Comparison of ENCODE assay signal across 1 cellular context in the genomic region with DNA sequence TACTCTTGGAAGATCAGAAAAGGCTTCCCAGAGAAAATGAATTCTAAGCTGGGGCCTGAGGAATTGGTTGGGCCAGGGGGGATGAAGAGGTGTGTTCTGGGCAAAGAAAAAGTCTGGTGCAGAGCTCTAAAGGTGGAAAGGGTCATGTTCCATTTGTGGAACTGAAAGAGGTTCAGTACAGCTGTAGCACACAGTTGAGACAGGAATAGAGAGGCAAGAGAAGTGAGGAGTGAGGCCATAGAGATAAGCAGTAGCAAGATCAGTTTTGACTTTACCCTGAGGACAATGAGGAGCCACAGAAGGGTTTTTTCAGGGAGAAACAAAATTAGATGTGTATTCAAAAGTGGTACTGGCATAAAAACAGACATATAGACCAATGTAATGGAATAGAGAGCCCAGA.
TF ChIP-seq lines count a peak whose summit lies in the region.

No MANE protein-coding gene starts in this region.

TF ChIP-seq in GM12878, 131 proteins besides CTCF, POLR2A, EP300 and RAD21 (continued from another document):
- TF ChIP-seq, protein P1, sequence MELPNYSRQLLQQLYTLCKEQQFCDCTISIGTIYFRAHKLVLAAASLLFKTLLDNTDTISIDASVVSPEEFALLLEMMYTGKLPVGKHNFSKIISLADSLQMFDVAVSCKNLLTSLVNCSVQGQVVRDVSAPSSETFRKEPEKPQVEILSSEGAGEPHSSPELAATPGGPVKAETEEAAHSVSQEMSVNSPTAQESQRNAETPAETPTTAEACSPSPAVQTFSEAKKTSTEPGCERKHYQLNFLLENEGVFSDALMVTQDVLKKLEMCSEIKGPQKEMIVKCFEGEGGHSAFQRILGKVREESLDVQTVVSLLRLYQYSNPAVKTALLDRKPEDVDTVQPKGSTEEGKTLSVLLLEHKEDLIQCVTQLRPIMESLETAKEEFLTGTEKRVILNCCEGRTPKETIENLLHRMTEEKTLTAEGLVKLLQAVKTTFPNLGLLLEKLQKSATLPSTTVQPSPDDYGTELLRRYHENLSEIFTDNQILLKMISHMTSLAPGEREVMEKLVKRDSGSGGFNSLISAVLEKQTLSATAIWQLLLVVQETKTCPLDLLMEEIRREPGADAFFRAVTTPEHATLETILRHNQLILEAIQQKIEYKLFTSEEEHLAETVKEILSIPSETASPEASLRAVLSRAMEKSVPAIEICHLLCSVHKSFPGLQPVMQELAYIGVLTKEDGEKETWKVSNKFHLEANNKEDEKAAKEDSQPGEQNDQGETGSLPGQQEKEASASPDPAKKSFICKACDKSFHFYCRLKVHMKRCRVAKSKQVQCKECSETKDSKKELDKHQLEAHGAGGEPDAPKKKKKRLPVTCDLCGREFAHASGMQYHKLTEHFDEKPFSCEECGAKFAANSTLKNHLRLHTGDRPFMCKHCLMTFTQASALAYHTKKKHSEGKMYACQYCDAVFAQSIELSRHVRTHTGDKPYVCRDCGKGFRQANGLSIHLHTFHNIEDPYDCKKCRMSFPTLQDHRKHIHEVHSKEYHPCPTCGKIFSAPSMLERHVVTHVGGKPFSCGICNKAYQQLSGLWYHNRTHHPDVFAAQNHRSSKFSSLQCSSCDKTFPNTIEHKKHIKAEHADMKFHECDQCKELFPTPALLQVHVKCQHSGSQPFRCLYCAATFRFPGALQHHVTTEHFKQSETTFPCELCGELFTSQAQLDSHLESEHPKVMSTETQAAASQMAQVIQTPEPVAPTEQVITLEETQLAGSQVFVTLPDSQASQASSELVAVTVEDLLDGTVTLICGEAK (IDR thresholded peaks at IDR 0.05; ENCODE audit: borderline replicate concordance): no peak
- TF ChIP-seq, protein P2, sequence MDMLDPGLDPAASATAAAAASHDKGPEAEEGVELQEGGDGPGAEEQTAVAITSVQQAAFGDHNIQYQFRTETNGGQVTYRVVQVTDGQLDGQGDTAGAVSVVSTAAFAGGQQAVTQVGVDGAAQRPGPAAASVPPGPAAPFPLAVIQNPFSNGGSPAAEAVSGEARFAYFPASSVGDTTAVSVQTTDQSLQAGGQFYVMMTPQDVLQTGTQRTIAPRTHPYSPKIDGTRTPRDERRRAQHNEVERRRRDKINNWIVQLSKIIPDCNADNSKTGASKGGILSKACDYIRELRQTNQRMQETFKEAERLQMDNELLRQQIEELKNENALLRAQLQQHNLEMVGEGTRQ (IDR thresholded peaks at IDR 0.05; ENCODE audit: borderline replicate concordance, low read depth, low read length): no peak
- TF ChIP-seq ZNF274 (IDR thresholded peaks at IDR 0.05; ENCODE audit: insufficient read depth, insufficient read length) (no peak), MYC (IDR thresholded peaks at IDR 0.05; ENCODE audit: insufficient read depth, insufficient read length, insufficient replicate concordance, low read length, severe bottlenecking) (no peak), NFYA (IDR thresholded peaks at IDR 0.05; ENCODE audit: borderline replicate concordance, low read depth, low read length) (no peak), JUNB (IDR thresholded peaks at IDR 0.05) (no peak), EGR1 (IDR thresholded peaks at IDR 0.05; ENCODE audit: borderline replicate concordance in 1 of 2, low read depth in 2 of 2, low read length in 2 of 2) (no peak), TCF12 (IDR thresholded peaks at IDR 0.05; ENCODE audit: low read depth, low read length) (no peak), SUPT20H (IDR thresholded peaks at IDR 0.05; ENCODE audit: borderline replicate concordance, control insufficient read depth, low read depth, low read length) (no peak), ASH2L (IDR thresholded peaks at IDR 0.05; ENCODE audit: borderline replicate concordance, low read depth) (no peak), IRF4 (IDR thresholded peaks at IDR 0.05; ENCODE audit: low read depth, low read length) (peak; percentile 36; the same call in 1 of the 2 replicates), SRF (IDR thresholded peaks at IDR 0.05; ENCODE audit: low read depth in 2 of 2, low read length in 2 of 2) (no peak), ESRRA (IDR thresholded peaks at IDR 0.05; ENCODE audit: low read length) (no peak)
- TF ChIP-seq, protein P3, sequence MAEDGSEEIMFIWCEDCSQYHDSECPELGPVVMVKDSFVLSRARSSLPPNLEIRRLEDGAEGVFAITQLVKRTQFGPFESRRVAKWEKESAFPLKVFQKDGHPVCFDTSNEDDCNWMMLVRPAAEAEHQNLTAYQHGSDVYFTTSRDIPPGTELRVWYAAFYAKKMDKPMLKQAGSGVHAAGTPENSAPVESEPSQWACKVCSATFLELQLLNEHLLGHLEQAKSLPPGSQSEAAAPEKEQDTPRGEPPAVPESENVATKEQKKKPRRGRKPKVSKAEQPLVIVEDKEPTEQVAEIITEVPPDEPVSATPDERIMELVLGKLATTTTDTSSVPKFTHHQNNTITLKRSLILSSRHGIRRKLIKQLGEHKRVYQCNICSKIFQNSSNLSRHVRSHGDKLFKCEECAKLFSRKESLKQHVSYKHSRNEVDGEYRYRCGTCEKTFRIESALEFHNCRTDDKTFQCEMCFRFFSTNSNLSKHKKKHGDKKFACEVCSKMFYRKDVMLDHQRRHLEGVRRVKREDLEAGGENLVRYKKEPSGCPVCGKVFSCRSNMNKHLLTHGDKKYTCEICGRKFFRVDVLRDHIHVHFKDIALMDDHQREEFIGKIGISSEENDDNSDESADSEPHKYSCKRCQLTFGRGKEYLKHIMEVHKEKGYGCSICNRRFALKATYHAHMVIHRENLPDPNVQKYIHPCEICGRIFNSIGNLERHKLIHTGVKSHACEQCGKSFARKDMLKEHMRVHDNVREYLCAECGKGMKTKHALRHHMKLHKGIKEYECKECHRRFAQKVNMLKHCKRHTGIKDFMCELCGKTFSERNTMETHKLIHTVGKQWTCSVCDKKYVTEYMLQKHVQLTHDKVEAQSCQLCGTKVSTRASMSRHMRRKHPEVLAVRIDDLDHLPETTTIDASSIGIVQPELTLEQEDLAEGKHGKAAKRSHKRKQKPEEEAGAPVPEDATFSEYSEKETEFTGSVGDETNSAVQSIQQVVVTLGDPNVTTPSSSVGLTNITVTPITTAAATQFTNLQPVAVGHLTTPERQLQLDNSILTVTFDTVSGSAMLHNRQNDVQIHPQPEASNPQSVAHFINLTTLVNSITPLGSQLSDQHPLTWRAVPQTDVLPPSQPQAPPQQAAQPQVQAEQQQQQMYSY (CRISPR knock-in tag; IDR thresholded peaks at IDR 0.05): no peak
- TF ChIP-seq, protein P4, sequence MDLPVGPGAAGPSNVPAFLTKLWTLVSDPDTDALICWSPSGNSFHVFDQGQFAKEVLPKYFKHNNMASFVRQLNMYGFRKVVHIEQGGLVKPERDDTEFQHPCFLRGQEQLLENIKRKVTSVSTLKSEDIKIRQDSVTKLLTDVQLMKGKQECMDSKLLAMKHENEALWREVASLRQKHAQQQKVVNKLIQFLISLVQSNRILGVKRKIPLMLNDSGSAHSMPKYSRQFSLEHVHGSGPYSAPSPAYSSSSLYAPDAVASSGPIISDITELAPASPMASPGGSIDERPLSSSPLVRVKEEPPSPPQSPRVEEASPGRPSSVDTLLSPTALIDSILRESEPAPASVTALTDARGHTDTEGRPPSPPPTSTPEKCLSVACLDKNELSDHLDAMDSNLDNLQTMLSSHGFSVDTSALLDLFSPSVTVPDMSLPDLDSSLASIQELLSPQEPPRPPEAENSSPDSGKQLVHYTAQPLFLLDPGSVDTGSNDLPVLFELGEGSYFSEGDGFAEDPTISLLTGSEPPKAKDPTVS (IDR thresholded peaks at IDR 0.05; ENCODE audit: low read depth, low read length): no peak
- TF ChIP-seq, protein P5, sequence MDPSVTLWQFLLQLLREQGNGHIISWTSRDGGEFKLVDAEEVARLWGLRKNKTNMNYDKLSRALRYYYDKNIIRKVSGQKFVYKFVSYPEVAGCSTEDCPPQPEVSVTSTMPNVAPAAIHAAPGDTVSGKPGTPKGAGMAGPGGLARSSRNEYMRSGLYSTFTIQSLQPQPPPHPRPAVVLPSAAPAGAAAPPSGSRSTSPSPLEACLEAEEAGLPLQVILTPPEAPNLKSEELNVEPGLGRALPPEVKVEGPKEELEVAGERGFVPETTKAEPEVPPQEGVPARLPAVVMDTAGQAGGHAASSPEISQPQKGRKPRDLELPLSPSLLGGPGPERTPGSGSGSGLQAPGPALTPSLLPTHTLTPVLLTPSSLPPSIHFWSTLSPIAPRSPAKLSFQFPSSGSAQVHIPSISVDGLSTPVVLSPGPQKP (IDR thresholded peaks at IDR 0.05; ENCODE audit: low read depth, low read length): no peak
